ENCODE assay signal across 13 cellular contexts in genomic region chr12:66964629-66965028, GRCh38.
DNase-seq lines count a peak whose midpoint lies in the region; ATAC-seq and TF ChIP-seq lines count a peak whose summit lies in the region.
"Had no signal": no experiment of that assay in that cellular context is flagged by ENCODE, and none has a peak within 500 bp of the region (broad histone marks: within the 10 kb centered on the region; RNA-seq: fewer than 3 reads in every experiment).

No MANE protein-coding gene starts in this region.

- DNase-seq in GM04503 (ENCODE audit: low read depth) (peak; percentile 18), SW480 (ENCODE audit: low spot score) (peak; percentile 73), trophoblast cell (peak; percentile 38 to 65), NCI-H510A (lab: John Stamatoyannopoulos, UW) (no peak), SK-N-SH (no peak)
- DNase-seq in activated naive CD8-positive, alpha-beta T cell treated with anti-CD3 and anti-CD28 coated beads, Interleukin-2, amount 10 ng/mL, durations not matched to agents 7 days and 5 days = peak; percentile 41
- DNase-seq: DMS79 treated with DMSO at 0.1 percent for 48 hours, head of caudate nucleus, NCI-H2081 had no signal

- H3K4me1 ChIP-seq in trophoblast cell (ENCODE audit: control insufficient read depth in 1 of 2, insufficient read depth in 2 of 2, low read length in 2 of 2) (peaks cover 7 to 9% of the 10 kb centered on the region in 2 experiments), SK-N-SH (ENCODE audit: control insufficient read depth in 1 of 2, insufficient read depth in 2 of 2, low read depth in 1 of 2, low read length in 1 of 2) (no peaks in the 10 kb centered on the region)

- peaks cover 19% of the 10 kb centered on the region for H3K4me1 Mint-ChIP-seq in activated naive CD8-positive, alpha-beta T cell treated with anti-CD3 and anti-CD28 coated beads, Interleukin-2, amount 10 ng/mL, durations not matched to agents 7 days and 5 days

- peaks cover 4% of the 10 kb centered on the region for H3K9me3 Mint-ChIP-seq in activated naive CD8-positive, alpha-beta T cell treated with anti-CD3 and anti-CD28 coated beads, Interleukin-2, amount 10 ng/mL, durations not matched to agents 7 days and 5 days
- H3K9me3 Mint-ChIP-seq: brain had no signal

- H2BK120ac ChIP-seq in trophoblast cell (ENCODE audit: insufficient read depth, low read length, poor library complexity) = no peak overlapping the region

- no peak for TF ChIP-seq RAD21 in SK-N-SH (IDR thresholded peaks at IDR 0.05; ENCODE audit: low read length)

- TF ChIP-seq EP300 in SK-N-SH (IDR thresholded peaks at IDR 0.05; ENCODE audit: borderline replicate concordance in 1 of 2, low read depth in 1 of 2, low read length in 1 of 2) = no peak

- WGBS in trophoblast cell (ENCODE audit: extremely low coverage, insufficient coverage, insufficient read length) = no CpG with 5 or more reads among the region's 2 CpGs
- 0% methylated on average over 2 of the region's 2 CpGs for WGBS in SK-N-SH (ENCODE audit: low lambda C conversion rate)

- H2BK12ac ChIP-seq in trophoblast cell (ENCODE audit: low read length) = no peak overlapping the region

- no peaks in the 10 kb centered on the region for H4K20me1 ChIP-seq in SK-N-SH (ENCODE audit: insufficient read depth)

- no peaks in the 10 kb centered on the region for H3K79me2 ChIP-seq in trophoblast cell (ENCODE audit: control insufficient read depth, insufficient read depth, low read length, poor library complexity)
- no peaks in the 10 kb centered on the region for H3K79me2 ChIP-seq in SK-N-SH (ENCODE audit: insufficient read depth)

- no peaks in the 10 kb centered on the region for H3K36me3 ChIP-seq in trophoblast cell (ENCODE audit: control insufficient read depth in 1 of 2, insufficient read depth in 2 of 2, low read length in 2 of 2)
- H3K36me3 ChIP-seq in SK-N-SH (replicated peaks in 1 of 2; ENCODE audit: control insufficient read depth in 1 of 2, insufficient read depth in 2 of 2, low read length in 1 of 2) = no peaks in the 10 kb centered on the region

- no peak overlapping the region for H3K4ac ChIP-seq in trophoblast cell (ENCODE audit: low read depth, low read length)

- no peaks in the 10 kb centered on the region for H3K9me2 ChIP-seq in SK-N-SH

- H3K9ac ChIP-seq in trophoblast cell (ENCODE audit: low read length) (no peak overlapping the region), SK-N-SH (no peak overlapping the region)

- peaks cover 3% of the 10 kb centered on the region for H3K79me1 ChIP-seq in trophoblast cell (ENCODE audit: low read length)

- H3K4me2 ChIP-seq in trophoblast cell (ENCODE audit: low read length) = no peak overlapping the region
- no peak overlapping the region for H3K4me2 ChIP-seq in SK-N-SH

- no peak overlapping the region for H4K91ac ChIP-seq in trophoblast cell (ENCODE audit: low read depth, low read length)

- POLR2A ChIA-PET in activated naive CD8-positive, alpha-beta T cell treated with anti-CD3 and anti-CD28 coated beads, Interleukin-2, amount 10 ng/mL, durations not matched to agents 7 days and 5 days (lab: Charles Lee) = no interaction called here
- POLR2A ChIA-PET in SK-N-SH (lab: Yijun Ruan, JAX) = no interaction called here

- peak overlapping the region; percentile 34 for H3K27ac Mint-ChIP-seq in activated naive CD8-positive, alpha-beta T cell treated with anti-CD3 and anti-CD28 coated beads, Interleukin-2, amount 10 ng/mL, durations not matched to agents 7 days and 5 days

- H3K36me3 Mint-ChIP-seq in activated naive CD8-positive, alpha-beta T cell treated with anti-CD3 and anti-CD28 coated beads, Interleukin-2, amount 10 ng/mL, durations not matched to agents 7 days and 5 days = peaks cover 3% of the 10 kb centered on the region
- H3K36me3 Mint-ChIP-seq: brain had no signal

- no peak overlapping the region for H2BK5ac ChIP-seq in trophoblast cell (ENCODE audit: low read depth, low read length, poor library complexity)

- H3K4me3 Mint-ChIP-seq in activated naive CD8-positive, alpha-beta T cell treated with anti-CD3 and anti-CD28 coated beads, Interleukin-2, amount 10 ng/mL, durations not matched to agents 7 days and 5 days = peak overlapping the region; percentile 61
- H3K4me3 Mint-ChIP-seq: brain had no signal

- H3K23ac ChIP-seq in trophoblast cell (ENCODE audit: low read length) = no peak overlapping the region

- no peak overlapping the region for H4K8ac ChIP-seq in trophoblast cell (ENCODE audit: low read depth, low read length)

- CTCF ChIA-PET in SK-N-SH (lab: Yijun Ruan, JAX) = no interaction called here

- peaks cover 10% of the 10 kb centered on the region for H3K27me3 Mint-ChIP-seq in activated naive CD8-positive, alpha-beta T cell treated with anti-CD3 and anti-CD28 coated beads, Interleukin-2, amount 10 ng/mL, durations not matched to agents 7 days and 5 days
- H3K27me3 Mint-ChIP-seq: brain had no signal

- no peak overlapping the region for H3K27ac ChIP-seq in trophoblast cell (ENCODE audit: low read depth, low read length)
- no peak overlapping the region for H3K27ac ChIP-seq in SK-N-SH (ENCODE audit: low read depth in 2 of 2, low read length in 1 of 2)

- H3K4me3 ChIP-seq in trophoblast cell (ENCODE audit: low read depth, low read length) (no peak overlapping the region), SK-N-SH (ENCODE audit: low read depth in 2 of 2, low read length in 1 of 2) (no peak overlapping the region)

- peak; percentile 99 for ATAC-seq in activated naive CD8-positive, alpha-beta T cell treated with anti-CD3 and anti-CD28 coated beads, Interleukin-2, amount 10 ng/mL, durations not matched to agents 7 days and 5 days (ENCODE audit: low read depth)
- ATAC-seq in HG03432 (IDR thresholded peaks at IDR 0.05; ENCODE audit: unreplicated experiment) (no peak), HG03095 (IDR thresholded peaks at IDR 0.05; ENCODE audit: unreplicated experiment) (no peak)
- ATAC-seq: Right ventricle myocardium inferior had no signal

- H2AK5ac ChIP-seq in trophoblast cell (ENCODE audit: low read length) = no peak overlapping the region

- no peaks in the 10 kb centered on the region for H3K9me3 ChIP-seq in trophoblast cell (ENCODE audit: insufficient read depth, low read depth, low read length)
- H3K9me3 ChIP-seq in SK-N-SH = no peaks in the 10 kb centered on the region

- no peaks in the 10 kb centered on the region for H3K27me3 ChIP-seq in trophoblast cell (ENCODE audit: insufficient read depth, low read length)
- H3K27me3 ChIP-seq in SK-N-SH (ENCODE audit: insufficient read depth) = no peaks in the 10 kb centered on the region

- no peak overlapping the region for H3K14ac ChIP-seq in trophoblast cell (ENCODE audit: low read length)

- no peak overlapping the region for H4K12ac ChIP-seq in trophoblast cell (ENCODE audit: low read depth, low read length)

- no peak overlapping the region for H3K18ac ChIP-seq in trophoblast cell (ENCODE audit: low read length)

- TF ChIP-seq CTCF in SK-N-SH (IDR thresholded peaks at IDR 0.05) = no peak

- H2AFZ ChIP-seq in trophoblast cell (ENCODE audit: insufficient read depth, low read length, poor library complexity) = no peak overlapping the region
- H2AFZ ChIP-seq in SK-N-SH (ENCODE audit: low read depth) = no peak overlapping the region

- H3F3A ChIP-seq in SK-N-SH (replicated peaks; ENCODE audit: insufficient read depth) = no peaks in the 10 kb centered on the region

TF ChIP-seq in SK-N-SH, 30 proteins besides CTCF, POLR2A, EP300 and RAD21:
- TF ChIP-seq FOXM1 (IDR thresholded peaks at IDR 0.05; ENCODE audit: low read depth) (no peak), GATA2 (CRISPR knock-in tag; IDR thresholded peaks at IDR 0.05) (no peak), ZBTB33 (IDR thresholded peaks at IDR 0.05; ENCODE audit: borderline replicate concordance, low read depth) (no peak), RFX5 (IDR thresholded peaks at IDR 0.05; ENCODE audit: low read length) (no peak), MXI1 (IDR thresholded peaks at IDR 0.05; ENCODE audit: low read depth, low read length) (no peak), CHD2 (IDR thresholded peaks at IDR 0.05; ENCODE audit: low read length, partially characterized antibody) (no peak), GABPA (IDR thresholded peaks at IDR 0.05; ENCODE audit: low read depth) (no peak), FOSL2 (IDR thresholded peaks at IDR 0.05; ENCODE audit: borderline replicate concordance, low read depth) (no peak), EZH2phosphoT487 (IDR thresholded peaks at IDR 0.05; ENCODE audit: borderline replicate concordance, low read depth) (no peak), RCOR1 (IDR thresholded peaks at IDR 0.05; ENCODE audit: low read length) (no peak)
- TF ChIP-seq, protein P1, sequence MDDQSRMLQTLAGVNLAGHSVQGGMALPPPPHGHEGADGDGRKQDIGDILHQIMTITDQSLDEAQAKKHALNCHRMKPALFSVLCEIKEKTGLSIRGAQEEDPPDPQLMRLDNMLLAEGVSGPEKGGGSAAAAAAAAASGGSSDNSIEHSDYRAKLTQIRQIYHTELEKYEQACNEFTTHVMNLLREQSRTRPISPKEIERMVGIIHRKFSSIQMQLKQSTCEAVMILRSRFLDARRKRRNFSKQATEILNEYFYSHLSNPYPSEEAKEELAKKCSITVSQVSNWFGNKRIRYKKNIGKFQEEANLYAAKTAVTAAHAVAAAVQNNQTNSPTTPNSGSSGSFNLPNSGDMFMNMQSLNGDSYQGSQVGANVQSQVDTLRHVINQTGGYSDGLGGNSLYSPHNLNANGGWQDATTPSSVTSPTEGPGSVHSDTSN (IDR thresholded peaks at IDR 0.05) = no peak

Comparison
In these comparisons a context has a peak if more than half of its experiments do, and no peak if none do; other contexts are left out.
1. DNase-seq: peak in GM04503 (single experiment), SW480 (single experiment), activated naive CD8-positive, alpha-beta T cell treated with anti-CD3 and anti-CD28 coated beads, Interleukin-2, amount 10 ng/mL, durations not matched to agents 7 days and 5 days (single experiment) and trophoblast cell (2 of 2); none in NCI-H510A (single experiment) and SK-N-SH (single experiment).